In the genomic region with DNA sequence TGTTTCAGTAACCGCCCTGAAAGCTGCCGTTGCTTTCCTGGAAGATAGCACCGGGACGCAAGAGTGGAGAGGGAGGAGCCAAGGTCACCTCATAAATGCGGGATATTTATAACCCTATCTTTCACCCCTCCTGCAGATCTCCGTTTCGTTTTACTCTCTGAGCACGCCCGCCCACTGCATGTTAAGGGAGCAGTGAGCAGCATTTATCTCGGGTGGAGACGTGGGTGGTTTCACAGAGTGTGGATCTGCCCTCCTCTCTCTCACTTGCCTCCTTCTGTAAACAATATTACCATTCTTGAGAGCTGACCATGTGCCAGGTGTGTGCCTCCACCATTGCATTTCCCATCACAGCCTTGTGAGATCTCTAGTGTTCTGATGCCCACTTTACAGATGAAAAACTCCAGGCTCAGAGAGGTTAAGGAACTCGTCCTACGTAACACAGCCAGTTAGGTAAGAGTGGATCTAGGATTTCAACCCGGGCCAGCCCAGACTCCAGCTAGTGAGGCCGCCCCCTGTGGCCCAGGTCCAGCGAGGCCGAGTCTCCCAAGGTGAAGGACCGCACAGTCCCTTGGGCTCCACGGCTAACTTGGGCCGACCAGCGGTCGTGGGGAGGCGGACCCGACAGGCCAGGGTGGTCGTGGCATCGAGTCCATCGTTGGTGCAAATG, we compare ENCODE assay signal across 8 cellular contexts. TPM values are rescaled to one million over a fixed set of nuclear protein-coding genes. Genes with fewer than 3 reads are reported as not detected.
DNase-seq lines count a peak whose midpoint lies in the region; ATAC-seq and TF ChIP-seq lines count a peak whose summit lies in the region.

No MANE protein-coding gene starts in this region.

- DNase-seq in activated CD4-positive, alpha-beta T cell treated with anti-CD3 and anti-CD28 coated beads for 36 hours, result peak; percentile 61
- DNase-seq in activated CD4-positive, alpha-beta T cell treated with anti-CD3 and anti-CD28 coated beads, Interleukin-2, amount 50 U/mL, for 1 hour, result no peak
- DNase-seq in NCI-H2029 (lab: John Stamatoyannopoulos, UW) (peak; percentile 54), glomerular visceral epithelial cell (ENCODE audit: extremely low spot score) (peak; percentile 77), omental fat pad (ENCODE audit: low spot score) (peak; percentile 54)
- DNase-seq in activated T-cell treated with anti-CD3 and anti-CD28 coated beads, Interleukin-2, amount 50 U/mL, for 48 hours, result peak; percentile 50 to 56
- DNase-seq in effector CD8-positive, alpha-beta T cell (lab: John Stamatoyannopoulos, UW), result no peak

- no peaks in the 10 kb centered on the region for H3K36me3 Mint-ChIP-seq in activated CD4-positive, alpha-beta T cell treated with anti-CD3 and anti-CD28 coated beads for 36 hours (ENCODE audit: low read depth)

- H3K9me3 Mint-ChIP-seq in activated CD4-positive, alpha-beta T cell treated with anti-CD3 and anti-CD28 coated beads for 36 hours (ENCODE audit: low read depth), result no peaks in the 10 kb centered on the region

- TF ChIP-seq CTCF in omental fat pad (IDR thresholded peaks at IDR 0.05), result no peak

- peak overlapping the region; percentile 77 for H3K4me3 Mint-ChIP-seq in activated CD4-positive, alpha-beta T cell treated with anti-CD3 and anti-CD28 coated beads for 36 hours

- POLR2A ChIA-PET in activated CD4-positive, alpha-beta T cell treated with anti-CD3 and anti-CD28 coated beads for 36 hours (lab: Charles Lee), result no interaction called here

- peak; percentile 63 for ATAC-seq in activated CD4-positive, alpha-beta T cell treated with anti-CD3 and anti-CD28 coated beads for 36 hours
- ATAC-seq in HG02571 (IDR thresholded peaks at IDR 0.05; ENCODE audit: unreplicated experiment), result peak; percentile 71
- peak; percentile 89 for ATAC-seq in omental fat pad (ENCODE audit: low FRiP score)

- intact Hi-C loops in activated CD4-positive, alpha-beta T cell treated with anti-CD3 and anti-CD28 coated beads for 36 hours (cut with DNase I, micrococcal nuclease), result loop anchor here in 1 of 2 experiments (1.0 kb wide), 2 partner anchors 19 to 49 kb away; partner anchors contain the start of gene CIB1

- H3K27ac Mint-ChIP-seq in activated CD4-positive, alpha-beta T cell treated with anti-CD3 and anti-CD28 coated beads for 36 hours, result peak overlapping the region; percentile 64

- CTCF ChIA-PET in activated CD4-positive, alpha-beta T cell treated with anti-CD3 and anti-CD28 coated beads for 36 hours (lab: Charles Lee), result interaction anchor here (0.5 to 0.6 kb wide), 2 partner anchors 14 to 165 kb away, joined by 3 read pairs; no protein-coding TSS in a partner anchor

- H3K4me1 Mint-ChIP-seq in activated CD4-positive, alpha-beta T cell treated with anti-CD3 and anti-CD28 coated beads for 36 hours, result peaks cover 12% of the 10 kb centered on the region

- H3K27me3 Mint-ChIP-seq in activated CD4-positive, alpha-beta T cell treated with anti-CD3 and anti-CD28 coated beads for 36 hours, result no peaks in the 10 kb centered on the region

RNA-seq across cellular contexts. Expression of gene SEMA4B, which starts 16.9 kb away (rescaled TPM):
- total RNA-seq in activated CD4-positive, alpha-beta T cell treated with anti-CD3 and anti-CD28 coated beads for 36 hours, result 10 to 100 TPM; 12.5 to 15.8 TPM
- 10 to 100 TPM in 3 of 4 donors, 1 to 10 TPM in 1; 9.3 to 24.4 (median 17.6) TPM for total RNA-seq in omental fat pad

RNA-seq across cellular contexts. Expression of gene CIB1, which starts 49.5 kb away (rescaled TPM):
- 100 to 1,000 TPM; 135 to 140 TPM for total RNA-seq in activated CD4-positive, alpha-beta T cell treated with anti-CD3 and anti-CD28 coated beads for 36 hours
- 10 to 100 TPM; 27.9 to 48.3 (median 34.5) TPM for total RNA-seq in omental fat pad

RNA-seq across cellular contexts. Expression of gene GDPGP1, which starts 49.8 kb away (rescaled TPM):
- total RNA-seq in activated CD4-positive, alpha-beta T cell treated with anti-CD3 and anti-CD28 coated beads for 36 hours, result 1 to 10 TPM; 5.6 to 6.6 TPM
- 1 to 10 TPM; 4.2 to 8.0 (median 5.2) TPM for total RNA-seq in omental fat pad

Comparison
In these comparisons a context has a peak if more than half of its experiments do, and no peak if none do; other contexts are left out.
1. DNase-seq: peak in activated CD4-positive, alpha-beta T cell treated with anti-CD3 and anti-CD28 coated beads for 36 hours (single experiment), NCI-H2029 (single experiment), activated T-cell treated with anti-CD3 and anti-CD28 coated beads, Interleukin-2, amount 50 U/mL, for 48 hours (2 of 2), glomerular visceral epithelial cell (single experiment) and omental fat pad (single experiment); none in activated CD4-positive, alpha-beta T cell treated with anti-CD3 and anti-CD28 coated beads, Interleukin-2, amount 50 U/mL, for 1 hour (single experiment) and effector CD8-positive, alpha-beta T cell (single experiment).
2. Peak in every context shown above with its lines, with median percentiles within 50 percentile points of each other: ATAC-seq.